Comparison of ENCODE assay signal across 10 cellular contexts in the genomic region with DNA sequence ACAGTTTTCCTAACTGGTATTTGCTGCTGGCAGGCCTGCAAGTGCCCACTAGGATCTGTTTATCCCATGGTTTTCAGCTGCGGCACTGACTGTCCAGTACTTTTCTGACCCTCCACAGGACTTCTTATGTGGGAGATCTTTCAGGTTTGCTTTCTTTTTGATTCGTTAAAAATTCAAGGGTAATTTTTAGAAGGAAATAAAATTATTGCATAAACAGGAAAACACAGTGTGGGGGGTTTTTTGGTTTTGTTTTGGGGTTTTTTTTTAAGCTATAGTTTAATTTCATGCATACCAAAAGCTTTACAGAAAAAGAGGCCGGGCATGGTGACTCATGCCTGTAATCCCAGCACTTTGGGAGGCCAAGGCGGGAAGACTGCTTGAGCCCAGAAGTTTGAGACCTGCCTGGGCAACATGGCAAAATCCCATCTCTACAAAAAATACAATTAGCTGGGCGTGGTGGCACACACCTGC. TPM values are rescaled to one million over a fixed set of nuclear protein-coding genes. Genes with fewer than 3 reads are reported as not detected.
DNase-seq lines count a peak whose midpoint lies in the region; ATAC-seq and TF ChIP-seq lines count a peak whose summit lies in the region.
"Had no signal": no experiment of that assay in that cellular context is flagged by ENCODE, and none has a peak within 500 bp of the region (broad histone marks: within the 10 kb centered on the region; RNA-seq: fewer than 3 reads in every experiment).

No MANE protein-coding gene starts in this region.

- POLR2A ChIA-PET in MCF 10A (lab: Yijun Ruan, JAX): interaction anchor here (0.9 to 2.5 kb wide), 5 partner anchors 9 to 70 kb away, joined by 3 to 11 read pairs (median 3); no protein-coding TSS in a partner anchor

- no peak overlapping the region for H2BK12ac ChIP-seq in H9 (ENCODE audit: insufficient read length, low read depth, low read length)

- no peak overlapping the region for H4K5ac ChIP-seq in H9 (ENCODE audit: insufficient read length, low read depth, low read length)

- no peak for TF ChIP-seq CTCF in MCF 10A (IDR thresholded peaks at IDR 0.05; ENCODE audit: unreplicated experiment)
- TF ChIP-seq CTCF in breast epithelium (IDR thresholded peaks at IDR 0.05): no peak
- no peak for TF ChIP-seq CTCF in tibial artery (IDR thresholded peaks at IDR 0.05)
- TF ChIP-seq CTCF in H9 (conservative IDR thresholded peaks at IDR 0.05): no peak

- no peak for TF ChIP-seq POLR2A in breast epithelium (IDR thresholded peaks at IDR 0.05)

- no peak overlapping the region for H3K4me3 Mint-ChIP-seq in MCF 10A (ENCODE audit: unreplicated experiment)
- peak overlapping the region; percentile 63 for H3K4me3 Mint-ChIP-seq in T-helper 17 cell
- no peak overlapping the region for H3K4me3 Mint-ChIP-seq in H9

- H3T11ph ChIP-seq in H9 (ENCODE audit: low read length): no peak overlapping the region

- H3K9me3 ChIP-seq in breast epithelium (no peaks in the 10 kb centered on the region), T-helper 17 cell (ENCODE audit: control insufficient read depth, low read length, poor library complexity, severe bottlenecking) (no peaks in the 10 kb centered on the region), esophagus (ENCODE audit: control insufficient read depth in 2 of 2, insufficient read depth in 1 of 2, low read depth in 1 of 2, low read length in 1 of 2) (no peaks in the 10 kb centered on the region), tibial artery (no peaks in the 10 kb centered on the region), H9 (ENCODE audit: control insufficient read depth, low read depth, low read length) (no peaks in the 10 kb centered on the region)

- H3K9me3 Mint-ChIP-seq in MCF 10A (ENCODE audit: unreplicated experiment): no peaks in the 10 kb centered on the region
- no peaks in the 10 kb centered on the region; a peak in 1 of 5 replicates for H3K9me3 Mint-ChIP-seq in H9

- peaks cover 6% of the 10 kb centered on the region for H3K4me1 Mint-ChIP-seq in MCF 10A (ENCODE audit: insufficient read depth, unreplicated experiment)
- H3K4me1 Mint-ChIP-seq in T-helper 17 cell: peaks cover 65% of the 10 kb centered on the region
- peaks cover 8 to 13% of the 10 kb centered on the region in 2 experiments for H3K4me1 Mint-ChIP-seq in H9

- DNase-seq in MCF 10A (ENCODE audit: unreplicated experiment) (peak; percentile 35), breast epithelium (ENCODE audit: low spot score in 2 of 2) (no peak), T-helper 17 cell (no peak), tibial artery (no peak), activated gamma-delta T cell (lab: John Stamatoyannopoulos, UW) (no peak), NK-92 (lab: John Stamatoyannopoulos, UW; ENCODE audit: unreplicated experiment) (no peak), H9 (no peak)
- DNase-seq: NCI-H2227 treated with DMSO at 0.1 percent for 48 hours had no signal

- H2BK20ac ChIP-seq in H9 (ENCODE audit: low read depth, low read length, poor library complexity, severe bottlenecking): no peak overlapping the region

- no peak overlapping the region for H3K56ac ChIP-seq in H9 (ENCODE audit: insufficient read length, low read depth, low read length)

- intact Hi-C loops in MCF 10A (cut with micrococcal nuclease) (no loop called here), breast epithelium (cut with DNase I; ENCODE audit: low total_unique reads) (no loop called here), tibial artery (cut with DNase I; ENCODE audit: low total_unique reads) (loop anchor here (5.0 to 10.0 kb wide), 2 partner anchors 86 to 143 kb away; no protein-coding TSS in a partner anchor)

- no peak overlapping the region for H2BK15ac ChIP-seq in H9 (ENCODE audit: low read depth, low read length)

- H3K36me3 ChIP-seq in breast epithelium (no peaks in the 10 kb centered on the region), esophagus (ENCODE audit: control insufficient read depth in 2 of 2, insufficient read depth in 2 of 2, low read length in 1 of 2) (peaks cover 0 to 3% of the 10 kb centered on the region in 2 donors), tibial artery (no peaks in the 10 kb centered on the region)
- H3K36me3 ChIP-seq: BLaER1 treated with 17β-estradiol and CSF1 and Interleukin-3, amounts not matched to agents 10 nM and 100 nM had no signal

- peaks cover 10% of the 10 kb centered on the region for H3K23me2 ChIP-seq in H9 (ENCODE audit: insufficient read length, low read depth, low read length, poor library complexity, severe bottlenecking)

- H3K4ac ChIP-seq in H9 (ENCODE audit: low read depth, low read length): no peak overlapping the region

- WGBS in esophagus, 2 donors: 31 to 47% methylated on average over 5 of the region's 5 CpGs
- WGBS in H9 (ENCODE audit: extremely low coverage, insufficient read length, low lambda C conversion rate): no CpG with 5 or more reads among the region's 5 CpGs

- H3K79me1 ChIP-seq in H9 (ENCODE audit: insufficient read depth, low read depth, low read length, poor library complexity, severe bottlenecking): no peaks in the 10 kb centered on the region

- H3K14ac ChIP-seq in H9 (ENCODE audit: insufficient read depth, low read length): no peak overlapping the region

- H3K23ac ChIP-seq in H9 (ENCODE audit: insufficient read length, low read depth, low read length): no peak overlapping the region

- no peak overlapping the region for H3K4me3 ChIP-seq in breast epithelium
- no peak overlapping the region for H3K4me3 ChIP-seq in esophagus (ENCODE audit: low read depth in 1 of 2, low read length in 2 of 2)
- H3K4me3 ChIP-seq in tibial artery: peak overlapping the region; percentile 92 to 97
- H3K4me3 ChIP-seq: BLaER1 treated with 17β-estradiol and CSF1 and Interleukin-3, amounts not matched to agents 10 nM and 100 nM had no signal

- H4K91ac ChIP-seq in H9 (ENCODE audit: insufficient read length, low read depth, low read length): no peak overlapping the region

- H3K9ac ChIP-seq in H9 (ENCODE audit: extremely low read depth, insufficient read length, low read length): no peak overlapping the region
- H3K9ac ChIP-seq: BLaER1 treated with 17β-estradiol and CSF1 and Interleukin-3, amounts not matched to agents 10 nM and 100 nM had no signal

- ATAC-seq in T-helper 17 cell: no peak

- no peak overlapping the region for H3K27ac Mint-ChIP-seq in MCF 10A (ENCODE audit: low read depth, unreplicated experiment)
- peak overlapping the region; percentile 99 for H3K27ac Mint-ChIP-seq in T-helper 17 cell
- H3K27ac Mint-ChIP-seq in H9: no peak overlapping the region

- H2BK120ac ChIP-seq in H9 (ENCODE audit: low read depth, low read length, poor library complexity, severe bottlenecking): no peak overlapping the region

- H3K27ac ChIP-seq in breast epithelium: no peak overlapping the region
- peak overlapping the region; percentile 50 to 80 for H3K27ac ChIP-seq in esophagus (ENCODE audit: low read depth in 2 of 2, low read length in 1 of 2)
- H3K27ac ChIP-seq in tibial artery: peak overlapping the region; percentile 93 to 95
- H3K27ac ChIP-seq in H9 (ENCODE audit: insufficient read length, low read depth, low read length): no peak overlapping the region
- H3K27ac ChIP-seq: BLaER1 treated with 17β-estradiol and CSF1 and Interleukin-3, amounts not matched to agents 10 nM and 100 nM had no signal

- no TSS peak for BruUV-seq in MCF 10A (replicated peaks; lab: Mats Ljungman, UMichigan)

- peaks cover 69% of the 10 kb centered on the region for H3K27me3 Mint-ChIP-seq in MCF 10A (ENCODE audit: insufficient read depth, unreplicated experiment)
- no peaks in the 10 kb centered on the region for H3K27me3 Mint-ChIP-seq in T-helper 17 cell
- H3K27me3 Mint-ChIP-seq in H9 (ENCODE audit: low read depth): peaks cover 37% of the 10 kb centered on the region

- H4K20me1 ChIP-seq in H9 (ENCODE audit: control insufficient read depth, insufficient read depth, insufficient read length): no peaks in the 10 kb centered on the region

- H3K27me3 ChIP-seq in breast epithelium (no peaks in the 10 kb centered on the region), esophagus (ENCODE audit: control insufficient read depth in 1 of 2, insufficient read depth in 2 of 2, low read length in 2 of 2) (no peaks in the 10 kb centered on the region), tibial artery (no peaks in the 10 kb centered on the region), H9 (ENCODE audit: insufficient read depth, low read length) (peaks cover 16% of the 10 kb centered on the region; the same call in 1 of the 2 replicates)

- H3K4me2 ChIP-seq in H9 (ENCODE audit: insufficient read depth, insufficient read length, low read length): no peak overlapping the region

- H3K4me1 ChIP-seq in breast epithelium (peaks cover 0 to 3% of the 10 kb centered on the region in 2 donors), esophagus (ENCODE audit: control insufficient read depth in 2 of 2, insufficient read depth in 2 of 2, low read length in 1 of 2) (peaks cover 0 to 2% of the 10 kb centered on the region in 2 donors), tibial artery (peaks cover 0 to 74% (median 42%) of the 10 kb centered on the region in 4 donors), H9 (ENCODE audit: insufficient read depth, low read length) (no peaks in the 10 kb centered on the region; the same call in 1 of the 2 replicates)

- H3K36me3 Mint-ChIP-seq in MCF 10A (ENCODE audit: insufficient read depth, unreplicated experiment) (no peaks in the 10 kb centered on the region), T-helper 17 cell (ENCODE audit: low read depth) (peaks cover 7% of the 10 kb centered on the region), H9 (ENCODE audit: insufficient read depth in 1 of 3, low read depth in 3 of 3) (no peaks in the 10 kb centered on the region)

- H2BK5ac ChIP-seq in H9 (ENCODE audit: insufficient read length, low read length): no peak overlapping the region

- CTCF ChIA-PET in MCF 10A (lab: Yijun Ruan, JAX): interaction anchor here (0.9 to 8.1 kb wide), 5 partner anchors 11 to 164 kb away, joined by 3 to 77 read pairs (median 4); no protein-coding TSS in a partner anchor

- no peak overlapping the region for H2AK5ac ChIP-seq in H9 (ENCODE audit: insufficient read length, low read length)

- H2AFZ ChIP-seq in H9 (ENCODE audit: low read length): no peak overlapping the region

- no peak overlapping the region for H3K18ac ChIP-seq in H9 (ENCODE audit: insufficient read length, low read depth, low read length)

- H3K79me2 ChIP-seq in H9 (ENCODE audit: insufficient read depth, low read length): no peaks in the 10 kb centered on the region

- no peak overlapping the region for H4K8ac ChIP-seq in H9 (replicated peaks; ENCODE audit: insufficient read length, low read depth, low read length)

RNA-seq across cellular contexts. Expression of a gene that starts 3.6 kb away (rescaled TPM):
- total RNA-seq in MCF 10A (2022) (15.6 and 37.3 TPM in 2 replicates), breast epithelium (10 to 100 TPM; 11.7 to 44.2 (median 34.7) TPM), T-helper 17 cell (10 to 100 TPM; 61.3 to 65.7 TPM), H9 (2021) (5.9 and 6.0 TPM in 2 replicates)
- polyA plus RNA-seq in esophagus: 10 to 100 TPM; 14.7 to 27.4 TPM

Comparison
In these comparisons a context has a peak if more than half of its experiments do, and no peak if none do; other contexts are left out.
1. H3K27ac ChIP-seq: peak in esophagus (2 of 2) and tibial artery (2 of 2); none in breast epithelium (0 of 2) and H9 (single experiment).
2. H3K4me3 ChIP-seq: peak in tibial artery (2 of 2); none in breast epithelium (0 of 3) and esophagus (0 of 2).